ENCODE assay signal across 1 cellular context in genomic region chr16:85308585-85309540, GRCh38.
TF ChIP-seq lines count a peak whose summit lies in the region.

No MANE protein-coding gene starts in this region.

TF ChIP-seq in GM23338, 12 proteins besides CTCF, POLR2A, EP300 and RAD21 (continued from another document):
- TF ChIP-seq, protein P1, sequence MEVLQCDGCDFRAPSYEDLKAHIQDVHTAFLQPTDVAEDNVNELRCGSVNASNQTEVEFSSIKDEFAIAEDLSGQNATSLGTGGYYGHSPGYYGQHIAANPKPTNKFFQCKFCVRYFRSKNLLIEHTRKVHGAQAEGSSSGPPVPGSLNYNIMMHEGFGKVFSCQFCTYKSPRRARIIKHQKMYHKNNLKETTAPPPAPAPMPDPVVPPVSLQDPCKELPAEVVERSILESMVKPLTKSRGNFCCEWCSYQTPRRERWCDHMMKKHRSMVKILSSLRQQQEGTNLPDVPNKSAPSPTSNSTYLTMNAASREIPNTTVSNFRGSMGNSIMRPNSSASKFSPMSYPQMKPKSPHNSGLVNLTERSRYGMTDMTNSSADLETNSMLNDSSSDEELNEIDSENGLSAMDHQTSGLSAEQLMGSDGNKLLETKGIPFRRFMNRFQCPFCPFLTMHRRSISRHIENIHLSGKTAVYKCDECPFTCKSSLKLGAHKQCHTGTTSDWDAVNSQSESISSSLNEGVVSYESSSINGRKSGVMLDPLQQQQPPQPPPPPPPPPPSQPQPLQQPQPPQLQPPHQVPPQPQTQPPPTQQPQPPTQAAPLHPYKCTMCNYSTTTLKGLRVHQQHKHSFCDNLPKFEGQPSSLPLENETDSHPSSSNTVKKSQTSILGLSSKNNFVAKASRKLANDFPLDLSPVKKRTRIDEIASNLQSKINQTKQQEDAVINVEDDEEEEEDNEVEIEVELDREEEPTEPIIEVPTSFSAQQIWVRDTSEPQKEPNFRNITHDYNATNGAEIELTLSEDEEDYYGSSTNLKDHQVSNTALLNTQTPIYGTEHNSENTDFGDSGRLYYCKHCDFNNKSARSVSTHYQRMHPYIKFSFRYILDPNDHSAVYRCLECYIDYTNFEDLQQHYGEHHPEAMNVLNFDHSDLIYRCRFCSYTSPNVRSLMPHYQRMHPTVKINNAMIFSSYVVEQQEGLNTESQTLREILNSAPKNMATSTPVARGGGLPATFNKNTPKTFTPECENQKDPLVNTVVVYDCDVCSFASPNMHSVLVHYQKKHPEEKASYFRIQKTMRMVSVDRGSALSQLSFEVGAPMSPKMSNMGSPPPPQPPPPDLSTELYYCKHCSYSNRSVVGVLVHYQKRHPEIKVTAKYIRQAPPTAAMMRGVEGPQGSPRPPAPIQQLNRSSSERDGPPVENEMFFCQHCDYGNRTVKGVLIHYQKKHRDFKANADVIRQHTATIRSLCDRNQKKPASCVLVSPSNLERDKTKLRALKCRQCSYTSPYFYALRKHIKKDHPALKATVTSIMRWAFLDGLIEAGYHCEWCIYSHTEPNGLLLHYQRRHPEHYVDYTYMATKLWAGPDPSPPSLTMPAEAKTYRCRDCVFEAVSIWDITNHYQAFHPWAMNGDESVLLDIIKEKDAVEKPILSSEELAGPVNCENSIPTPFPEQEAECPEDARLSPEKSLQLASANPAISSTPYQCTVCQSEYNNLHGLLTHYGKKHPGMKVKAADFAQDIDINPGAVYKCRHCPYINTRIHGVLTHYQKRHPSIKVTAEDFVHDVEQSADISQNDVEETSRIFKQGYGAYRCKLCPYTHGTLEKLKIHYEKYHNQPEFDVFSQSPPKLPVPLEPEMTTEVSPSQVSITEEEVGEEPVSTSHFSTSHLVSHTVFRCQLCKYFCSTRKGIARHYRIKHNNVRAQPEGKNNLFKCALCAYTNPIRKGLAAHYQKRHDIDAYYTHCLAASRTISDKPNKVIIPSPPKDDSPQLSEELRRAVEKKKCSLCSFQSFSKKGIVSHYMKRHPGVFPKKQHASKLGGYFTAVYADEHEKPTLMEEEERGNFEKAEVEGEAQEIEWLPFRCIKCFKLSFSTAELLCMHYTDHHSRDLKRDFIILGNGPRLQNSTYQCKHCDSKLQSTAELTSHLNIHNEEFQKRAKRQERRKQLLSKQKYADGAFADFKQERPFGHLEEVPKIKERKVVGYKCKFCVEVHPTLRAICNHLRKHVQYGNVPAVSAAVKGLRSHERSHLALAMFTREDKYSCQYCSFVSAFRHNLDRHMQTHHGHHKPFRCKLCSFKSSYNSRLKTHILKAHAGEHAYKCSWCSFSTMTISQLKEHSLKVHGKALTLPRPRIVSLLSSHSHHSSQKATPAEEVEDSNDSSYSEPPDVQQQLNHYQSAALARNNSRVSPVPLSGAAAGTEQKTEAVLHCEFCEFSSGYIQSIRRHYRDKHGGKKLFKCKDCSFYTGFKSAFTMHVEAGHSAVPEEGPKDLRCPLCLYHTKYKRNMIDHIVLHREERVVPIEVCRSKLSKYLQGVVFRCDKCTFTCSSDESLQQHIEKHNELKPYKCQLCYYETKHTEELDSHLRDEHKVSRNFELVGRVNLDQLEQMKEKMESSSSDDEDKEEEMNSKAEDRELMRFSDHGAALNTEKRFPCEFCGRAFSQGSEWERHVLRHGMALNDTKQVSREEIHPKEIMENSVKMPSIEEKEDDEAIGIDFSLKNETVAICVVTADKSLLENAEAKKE (CRISPR knock-in tag; IDR thresholded peaks at IDR 0.05): no peak
- TF ChIP-seq EZH2 (IDR thresholded peaks at IDR 0.05; ENCODE audit: low read depth, unreplicated experiment) (no peak), ZNF331 (CRISPR knock-in tag; IDR thresholded peaks at IDR 0.05; ENCODE audit: low read depth) (no peak), EZH2phosphoT487 (IDR thresholded peaks at IDR 0.05; ENCODE audit: unreplicated experiment) (no peak), STAT1 (IDR thresholded peaks at IDR 0.05; ENCODE audit: unreplicated experiment) (no peak), JUNB (IDR thresholded peaks at IDR 0.05; ENCODE audit: unreplicated experiment) (no peak), POLR2AphosphoS5 (IDR thresholded peaks at IDR 0.05; ENCODE audit: low read depth) (no peak)
TF ChIP-seq in GM23338: peak in this region for 0.
